12 cellular contexts compared by ENCODE assay signal in the genomic region with DNA sequence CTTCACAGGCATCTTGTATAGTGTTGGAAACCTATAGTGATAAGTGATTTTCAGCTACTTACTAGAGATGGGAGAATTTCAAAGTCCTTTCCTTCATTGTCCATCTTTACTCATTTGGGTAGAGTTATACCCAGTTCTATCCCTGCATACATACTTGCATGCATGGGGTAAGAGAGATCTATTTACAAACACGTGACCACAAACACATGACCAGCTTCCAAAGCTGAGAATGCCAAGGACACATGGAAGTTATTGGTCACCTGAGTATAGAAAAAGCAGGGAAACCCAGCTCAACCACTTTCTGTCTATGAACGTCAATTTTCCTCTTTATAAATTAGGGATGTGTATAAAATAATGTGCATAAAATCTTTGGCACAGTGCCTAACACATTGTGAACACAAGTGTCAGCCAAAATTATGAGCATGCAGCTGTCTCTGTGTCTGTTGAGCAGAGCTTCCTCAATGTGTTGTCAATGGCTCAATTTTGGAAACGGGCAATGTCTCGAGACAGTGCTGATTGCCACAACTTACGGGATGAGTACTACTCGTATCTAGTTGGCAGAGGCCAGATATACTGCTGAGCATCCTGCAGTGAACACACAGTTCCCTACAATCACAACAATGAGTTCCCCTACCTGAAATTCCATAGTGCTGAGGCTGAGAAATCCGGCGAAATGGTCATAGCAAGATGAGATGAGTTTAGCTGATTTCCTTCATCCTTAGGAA. TPM values are rescaled to one million over a fixed set of nuclear protein-coding genes. Genes with fewer than 3 reads are reported as not detected.
DNase-seq lines count a peak whose midpoint lies in the region; ATAC-seq and TF ChIP-seq lines count a peak whose summit lies in the region.
"Had no signal": no experiment of that assay in that cellular context is flagged by ENCODE, and none has a peak within 500 bp of the region (broad histone marks: within the 10 kb centered on the region; RNA-seq: fewer than 3 reads in every experiment).

No MANE protein-coding gene starts in this region.

- no peak overlapping the region for H3K4me3 ChIP-seq in esophagus squamous epithelium
- no peak overlapping the region for H3K4me3 ChIP-seq in rectal smooth muscle tissue (ENCODE audit: low read length)
- no peak overlapping the region for H3K4me3 ChIP-seq in CD8-positive, alpha-beta T cell (ENCODE audit: low read depth, low read length)
- H3K4me3 ChIP-seq: left lung had no signal

- H3K9ac ChIP-seq in rectal smooth muscle tissue (ENCODE audit: low read length) = no peak overlapping the region

- H3K27ac ChIP-seq in esophagus squamous epithelium (peak overlapping the region; percentile 68 to 87 (median 82)), rectal smooth muscle tissue (ENCODE audit: low read depth, low read length) (peak overlapping the region; percentile 41)
- H3K27ac ChIP-seq in CD8-positive, alpha-beta T cell (ENCODE audit: low read depth, low read length) = no peak overlapping the region
- H3K27ac ChIP-seq: neutrophil had no signal

- no peaks in the 10 kb centered on the region for H3K36me3 ChIP-seq in esophagus squamous epithelium
- H3K36me3 ChIP-seq in rectal smooth muscle tissue (ENCODE audit: control insufficient read depth, insufficient read depth, low read length) = no peaks in the 10 kb centered on the region
- H3K36me3 ChIP-seq in CD8-positive, alpha-beta T cell (ENCODE audit: insufficient read depth, low read length) = no peaks in the 10 kb centered on the region
- H3K36me3 ChIP-seq: left lung, neutrophil had no signal

- no peak for ATAC-seq in HG03045 (IDR thresholded peaks at IDR 0.05; ENCODE audit: unreplicated experiment)
- no peak for ATAC-seq in GM19395 (IDR thresholded peaks at IDR 0.05; ENCODE audit: unreplicated experiment)
- ATAC-seq in CD8-positive, alpha-beta T cell = no peak

- intact Hi-C loops in esophagus squamous epithelium (cut with DNase I) = no loop called here
- intact Hi-C loops in CD8-positive, alpha-beta T cell (cut with DNase I, micrococcal nuclease) = no loop called here
- intact Hi-C loops in CD14-positive monocyte (cut with micrococcal nuclease) = loop anchor here in 1 of 2 donors (5.0 kb wide), 1 partner anchor 59 kb away; no protein-coding TSS in a partner anchor

- no peaks in the 10 kb centered on the region for H3K9me3 ChIP-seq in esophagus squamous epithelium
- H3K9me3 ChIP-seq in CD8-positive, alpha-beta T cell (ENCODE audit: low read length) = no peaks in the 10 kb centered on the region
- H3K9me3 ChIP-seq: left lung, neutrophil had no signal

- H3K4me3 Mint-ChIP-seq in CD8-positive, alpha-beta T cell = no peak overlapping the region
- no peak overlapping the region for H3K4me3 Mint-ChIP-seq in CD14-positive monocyte
- H3K4me3 Mint-ChIP-seq: activated CD4-positive, alpha-beta memory T cell treated with anti-CD3 and anti-CD28 coated beads, Interleukin-2, amount 10 ng/mL, durations not matched to agents 7 days and 5 days had no signal

- H3K27me3 ChIP-seq in esophagus squamous epithelium = no peaks in the 10 kb centered on the region
- H3K27me3 ChIP-seq in rectal smooth muscle tissue (ENCODE audit: control insufficient read depth, insufficient read depth, low read length) = no peaks in the 10 kb centered on the region
- no peaks in the 10 kb centered on the region for H3K27me3 ChIP-seq in CD8-positive, alpha-beta T cell (ENCODE audit: insufficient read depth, low read length)
- H3K27me3 ChIP-seq: left lung, neutrophil had no signal

- H3K4me1 ChIP-seq in esophagus squamous epithelium (peaks cover 33 to 100% (median 76%) of the 10 kb centered on the region in 3 donors), rectal smooth muscle tissue (ENCODE audit: control insufficient read depth, insufficient read depth, low read length) (peaks cover 7% of the 10 kb centered on the region)
- H3K4me1 ChIP-seq in CD8-positive, alpha-beta T cell (ENCODE audit: insufficient read depth, low read length) = no peaks in the 10 kb centered on the region

- CTCF ChIA-PET in CD8-positive, alpha-beta T cell (lab: Charles Lee) = interaction anchor here (1.5 kb wide), 1 partner anchor 11 kb away, joined by 3 read pairs; no protein-coding TSS in a partner anchor

- peaks cover 2% of the 10 kb centered on the region for H3K27me3 Mint-ChIP-seq in CD8-positive, alpha-beta T cell (ENCODE audit: low read depth)
- H3K27me3 Mint-ChIP-seq in CD14-positive monocyte (ENCODE audit: low read depth in 3 of 3) = peaks cover 0 to 4% (median 0%) of the 10 kb centered on the region in 3 donors

- H3K27ac Mint-ChIP-seq in CD8-positive, alpha-beta T cell = no peak overlapping the region
- no peak overlapping the region for H3K27ac Mint-ChIP-seq in CD14-positive monocyte
- H3K27ac Mint-ChIP-seq: activated CD4-positive, alpha-beta memory T cell treated with anti-CD3 and anti-CD28 coated beads, Interleukin-2, amount 10 ng/mL, durations not matched to agents 7 days and 5 days had no signal

- POLR2A ChIA-PET in CD8-positive, alpha-beta T cell (lab: Charles Lee) = no interaction called here

- TF ChIP-seq CTCF in esophagus squamous epithelium (IDR thresholded peaks at IDR 0.05) (no peak), CD14-positive monocyte (IDR thresholded peaks at IDR 0.05) (no peak)
- TF ChIP-seq CTCF in CD8-positive, alpha-beta T cell (IDR thresholded peaks at IDR 0.05) = no peak

- H3K4me1 Mint-ChIP-seq in CD8-positive, alpha-beta T cell (ENCODE audit: low read depth) = no peaks in the 10 kb centered on the region
- H3K4me1 Mint-ChIP-seq in CD14-positive monocyte = peaks cover 61% of the 10 kb centered on the region
- H3K4me1 Mint-ChIP-seq: activated CD4-positive, alpha-beta memory T cell treated with anti-CD3 and anti-CD28 coated beads, Interleukin-2, amount 10 ng/mL, durations not matched to agents 7 days and 5 days had no signal

- no peaks in the 10 kb centered on the region for H3K9me3 Mint-ChIP-seq in CD8-positive, alpha-beta T cell
- H3K9me3 Mint-ChIP-seq in CD14-positive monocyte = no peaks in the 10 kb centered on the region
- H3K9me3 Mint-ChIP-seq: activated CD4-positive, alpha-beta memory T cell treated with anti-CD3 and anti-CD28 coated beads, Interleukin-2, amount 10 ng/mL, durations not matched to agents 7 days and 5 days had no signal

- TF ChIP-seq POLR2A in esophagus squamous epithelium (IDR thresholded peaks at IDR 0.05) = no peak

- DNase-seq in CD1c-positive myeloid dendritic cell (ENCODE audit: extremely low spot score) (peak; percentile 15), NCI-H2029 treated with DMSO at 0.1 percent for 48 hours (lab: John Stamatoyannopoulos, UW) (peak; percentile 43), esophagus squamous epithelium (lab: John Stamatoyannopoulos, UW) (no peak), CD14-positive monocyte (ENCODE audit: low spot score) (no peak)
- DNase-seq in CD8-positive, alpha-beta T cell = no peak
- DNase-seq: activated CD4-positive, alpha-beta memory T cell treated with anti-CD3 and anti-CD28 coated beads, Interleukin-2, amount 10 ng/mL, durations not matched to agents 7 days and 5 days; DND-41 had no signal

- no peaks in the 10 kb centered on the region for H3K36me3 Mint-ChIP-seq in CD8-positive, alpha-beta T cell
- H3K36me3 Mint-ChIP-seq in CD14-positive monocyte = no peaks in the 10 kb centered on the region

- WGBS in esophagus squamous epithelium, 2 donors = 61 to 75% methylated on average over 8 of the region's 8 CpGs

RNA-seq across cellular contexts. Expression of a gene that starts 44.9 kb away (rescaled TPM):
- total RNA-seq in esophagus squamous epithelium = 100 to 1,000 TPM; 202 to 409 (median 275) TPM
- not detected for total RNA-seq in CD8-positive, alpha-beta T cell
- polyA plus RNA-seq in CD14-positive monocyte = not detected
- total RNA-seq: activated CD4-positive, alpha-beta memory T cell treated with anti-CD3 and anti-CD28 coated beads, Interleukin-2, amount 10 ng/mL, durations not matched to agents 7 days and 5 days had no signal

Comparison
In these comparisons a context has a peak if more than half of its experiments do, and no peak if none do; other contexts are left out.
1. DNase-seq: peak in CD1c-positive myeloid dendritic cell (single experiment) and NCI-H2029 treated with DMSO at 0.1 percent for 48 hours (single experiment); none in esophagus squamous epithelium (single experiment), CD8-positive, alpha-beta T cell (0 of 7) and CD14-positive monocyte (single experiment).
2. RNA of a gene that starts 44.9 kb away (total RNA-seq): 202 to 409 TPM in esophagus squamous epithelium; not detected in CD8-positive, alpha-beta T cell; every median in the first group is over 100 times any median in the second.